In genomic region chr19:19110410-19111137, GRCh38 we compare ENCODE assay signal across 11 cellular contexts. TPM values are rescaled to one million over a fixed set of nuclear protein-coding genes. Genes with fewer than 3 reads are reported as not detected.
DNase-seq lines count a peak whose midpoint lies in the region; ATAC-seq and TF ChIP-seq lines count a peak whose summit lies in the region.
"Had no signal": no experiment of that assay in that cellular context is flagged by ENCODE, and none has a peak within 500 bp of the region (broad histone marks: within the 10 kb centered on the region; RNA-seq: fewer than 3 reads in every experiment).

No MANE protein-coding gene starts in this region.

- DNase-seq in AG04449 (ENCODE audit: low read depth, low spot score) = no peak
- DNase-seq in GM20000 (ENCODE audit: low spot score) = peak; percentile 63
- DNase-seq in cerebellar cortex (ENCODE audit: low spot score) = peak; percentile 19
- DNase-seq in lower lobe of right lung = no peak
- DNase-seq in WERI-Rb-1 = no peak
- DNase-seq: GF-D8, midbrain, PC-9 had no signal

- TF ChIP-seq CTCF in AG04449 (IDR thresholded peaks at IDR 0.05; ENCODE audit: insufficient read depth, low read length, missing control alignments) = peak; percentile 41
- peak; percentile 30 for TF ChIP-seq CTCF in GM20000 (IDR thresholded peaks at IDR 0.05; ENCODE audit: extremely low read depth, missing control alignments)
- TF ChIP-seq CTCF in lower lobe of right lung (IDR thresholded peaks at IDR 0.05) = peak; percentile 22
- TF ChIP-seq CTCF in WERI-Rb-1 (IDR thresholded peaks at IDR 0.05; ENCODE audit: low read depth, low read length) = no peak

- peaks cover 6% of the 10 kb centered on the region for H3K4me1 ChIP-seq in lower lobe of right lung

- H3K27me3 ChIP-seq in lower lobe of right lung (ENCODE audit: low read depth) (no peaks in the 10 kb centered on the region), WERI-Rb-1 (ENCODE audit: insufficient read depth, low read depth, severe bottlenecking) (no peaks in the 10 kb centered on the region)

- H3K27ac ChIP-seq in lower lobe of right lung (no peak overlapping the region), WERI-Rb-1 (no peak overlapping the region)
- H3K27ac ChIP-seq: PC-9 had no signal

- no peak overlapping the region for H3K4me3 ChIP-seq in AG04449 (ENCODE audit: low read depth, low read length)
- no peak overlapping the region for H3K4me3 ChIP-seq in lower lobe of right lung
- no peak overlapping the region for H3K4me3 ChIP-seq in WERI-Rb-1 (ENCODE audit: low read depth, low read length)
- H3K4me3 ChIP-seq: PC-9 had no signal

- CTCF ChIA-PET in AG04449 (lab: Yijun Ruan, JAX) = interaction anchor here (1.2 to 1.7 kb wide), 3 partner anchors 31 to 61 kb away, joined by 3 to 4 read pairs (median 4); no protein-coding TSS in a partner anchor

- H3K36me3 ChIP-seq in lower lobe of right lung (no peaks in the 10 kb centered on the region), WERI-Rb-1 (no peaks in the 10 kb centered on the region)

- no peaks in the 10 kb centered on the region for H3K9me3 ChIP-seq in lower lobe of right lung
- H3K9me3 ChIP-seq in WERI-Rb-1 (ENCODE audit: severe bottlenecking) = no peaks in the 10 kb centered on the region

- peak; percentile 28 to 52 for ATAC-seq in lower lobe of right lung
- ATAC-seq in HG03378 (IDR thresholded peaks at IDR 0.05; ENCODE audit: unreplicated experiment) = no peak
- no peak for ATAC-seq in HG03457 (IDR thresholded peaks at IDR 0.05; ENCODE audit: unreplicated experiment)
- no peak for ATAC-seq in HG03565 (IDR thresholded peaks at IDR 0.05; ENCODE audit: unreplicated experiment)

- intact Hi-C loops in lower lobe of right lung (cut with DNase I) = no loop called here

- POLR2A ChIA-PET in AG04449 (lab: Yijun Ruan, JAX) = no interaction called here

RNA-seq across cellular contexts. Expression of gene TMEM161A, which starts 27.7 kb away (rescaled TPM):
- 28.1 TPM for total RNA-seq in lower lobe of right lung

RNA-seq across cellular contexts. Expression of gene SLC25A42, which starts 46.8 kb away (rescaled TPM):
- 16.3 TPM for total RNA-seq in lower lobe of right lung

RNA-seq across cellular contexts. Expression of gene MEF2B, which starts 59.5 kb away (rescaled TPM):
- total RNA-seq in lower lobe of right lung = 2.7 TPM

Comparison
In these comparisons a context has a peak if more than half of its experiments do, and no peak if none do; other contexts are left out.
1. DNase-seq: peak in GM20000 (single experiment) and cerebellar cortex (single experiment); none in AG04449 (single experiment), lower lobe of right lung (single experiment) and WERI-Rb-1 (single experiment).
2. ATAC-seq: peak in lower lobe of right lung (2 of 2); none in HG03378 (single experiment), HG03457 (single experiment) and HG03565 (single experiment).